In the genomic region with DNA sequence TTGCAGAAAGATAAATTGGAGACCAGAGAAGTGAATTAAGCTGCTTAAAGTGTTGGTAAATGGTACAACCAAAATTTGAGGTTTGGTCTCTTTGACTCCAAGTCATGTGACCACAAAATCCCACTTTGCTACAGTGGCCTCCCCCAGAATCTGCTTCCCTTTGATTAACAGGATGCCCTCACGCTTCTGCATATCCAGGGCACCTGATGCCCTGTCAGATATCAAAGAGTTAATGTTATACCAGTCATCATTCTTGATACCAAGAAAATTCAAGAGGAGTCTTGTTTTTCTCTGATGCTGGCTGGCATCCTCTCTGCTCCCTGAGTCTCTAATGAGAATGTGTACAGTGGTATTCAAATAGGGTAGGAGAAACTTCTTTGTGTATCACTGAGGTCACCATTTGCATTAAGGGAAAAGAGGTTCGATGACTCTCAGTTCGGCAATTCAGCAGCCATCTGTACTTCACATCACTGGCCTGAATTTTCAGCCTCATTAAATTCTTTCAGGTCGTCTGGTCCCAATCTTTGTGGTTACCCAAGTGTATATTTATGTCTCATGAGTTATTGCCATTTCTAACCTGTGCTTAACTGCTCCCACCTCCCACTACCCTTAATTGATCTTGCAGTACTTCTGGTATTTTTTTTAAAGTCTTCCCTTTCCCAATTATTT, we compare ENCODE assay signal across 1 cellular context.
TF ChIP-seq lines count a peak whose summit lies in the region.

No MANE protein-coding gene starts in this region.

TF ChIP-seq in WTC11, 78 proteins besides CTCF, POLR2A, EP300 and RAD21 (continued from another document):
- TF ChIP-seq, protein P1, sequence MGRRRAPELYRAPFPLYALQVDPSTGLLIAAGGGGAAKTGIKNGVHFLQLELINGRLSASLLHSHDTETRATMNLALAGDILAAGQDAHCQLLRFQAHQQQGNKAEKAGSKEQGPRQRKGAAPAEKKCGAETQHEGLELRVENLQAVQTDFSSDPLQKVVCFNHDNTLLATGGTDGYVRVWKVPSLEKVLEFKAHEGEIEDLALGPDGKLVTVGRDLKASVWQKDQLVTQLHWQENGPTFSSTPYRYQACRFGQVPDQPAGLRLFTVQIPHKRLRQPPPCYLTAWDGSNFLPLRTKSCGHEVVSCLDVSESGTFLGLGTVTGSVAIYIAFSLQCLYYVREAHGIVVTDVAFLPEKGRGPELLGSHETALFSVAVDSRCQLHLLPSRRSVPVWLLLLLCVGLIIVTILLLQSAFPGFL (CRISPR knock-in tag; IDR thresholded peaks at IDR 0.05; ENCODE audit: borderline replicate concordance): no peak
- TF ChIP-seq ZNF263 (CRISPR knock-in tag; IDR thresholded peaks at IDR 0.05; ENCODE audit: low read depth) (no peak), MXD4 (CRISPR knock-in tag; IDR thresholded peaks at IDR 0.05; ENCODE audit: borderline replicate concordance) (no peak), CREM (CRISPR knock-in tag; IDR thresholded peaks at IDR 0.05) (no peak), RELA (CRISPR knock-in tag; IDR thresholded peaks at IDR 0.05; ENCODE audit: borderline replicate concordance) (no peak), SOX15 (CRISPR knock-in tag; IDR thresholded peaks at IDR 0.05) (no peak), MYBL2 (CRISPR knock-in tag; IDR thresholded peaks at IDR 0.05) (no peak), EMX1 (CRISPR knock-in tag; IDR thresholded peaks at IDR 0.05) (0 out of 2 replicates have a peak, but pooled peaks have one; percentile 66), ZNF138 (CRISPR knock-in tag; conservative IDR thresholded peaks at IDR 0.05) (no peak; the same call in 1 of the 2 replicates), ZNF423 (CRISPR knock-in tag; IDR thresholded peaks at IDR 0.05) (no peak), TCF7 (CRISPR knock-in tag; IDR thresholded peaks at IDR 0.05; ENCODE audit: low read depth) (no peak), ATF1 (CRISPR knock-in tag; IDR thresholded peaks at IDR 0.05) (no peak), ETV6 (CRISPR knock-in tag; IDR thresholded peaks at IDR 0.05) (no peak)
- TF ChIP-seq, protein P2, sequence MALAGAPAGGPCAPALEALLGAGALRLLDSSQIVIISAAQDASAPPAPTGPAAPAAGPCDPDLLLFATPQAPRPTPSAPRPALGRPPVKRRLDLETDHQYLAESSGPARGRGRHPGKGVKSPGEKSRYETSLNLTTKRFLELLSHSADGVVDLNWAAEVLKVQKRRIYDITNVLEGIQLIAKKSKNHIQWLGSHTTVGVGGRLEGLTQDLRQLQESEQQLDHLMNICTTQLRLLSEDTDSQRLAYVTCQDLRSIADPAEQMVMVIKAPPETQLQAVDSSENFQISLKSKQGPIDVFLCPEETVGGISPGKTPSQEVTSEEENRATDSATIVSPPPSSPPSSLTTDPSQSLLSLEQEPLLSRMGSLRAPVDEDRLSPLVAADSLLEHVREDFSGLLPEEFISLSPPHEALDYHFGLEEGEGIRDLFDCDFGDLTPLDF (CRISPR knock-in tag; IDR thresholded peaks at IDR 0.05): no peak
- TF ChIP-seq, protein P3, sequence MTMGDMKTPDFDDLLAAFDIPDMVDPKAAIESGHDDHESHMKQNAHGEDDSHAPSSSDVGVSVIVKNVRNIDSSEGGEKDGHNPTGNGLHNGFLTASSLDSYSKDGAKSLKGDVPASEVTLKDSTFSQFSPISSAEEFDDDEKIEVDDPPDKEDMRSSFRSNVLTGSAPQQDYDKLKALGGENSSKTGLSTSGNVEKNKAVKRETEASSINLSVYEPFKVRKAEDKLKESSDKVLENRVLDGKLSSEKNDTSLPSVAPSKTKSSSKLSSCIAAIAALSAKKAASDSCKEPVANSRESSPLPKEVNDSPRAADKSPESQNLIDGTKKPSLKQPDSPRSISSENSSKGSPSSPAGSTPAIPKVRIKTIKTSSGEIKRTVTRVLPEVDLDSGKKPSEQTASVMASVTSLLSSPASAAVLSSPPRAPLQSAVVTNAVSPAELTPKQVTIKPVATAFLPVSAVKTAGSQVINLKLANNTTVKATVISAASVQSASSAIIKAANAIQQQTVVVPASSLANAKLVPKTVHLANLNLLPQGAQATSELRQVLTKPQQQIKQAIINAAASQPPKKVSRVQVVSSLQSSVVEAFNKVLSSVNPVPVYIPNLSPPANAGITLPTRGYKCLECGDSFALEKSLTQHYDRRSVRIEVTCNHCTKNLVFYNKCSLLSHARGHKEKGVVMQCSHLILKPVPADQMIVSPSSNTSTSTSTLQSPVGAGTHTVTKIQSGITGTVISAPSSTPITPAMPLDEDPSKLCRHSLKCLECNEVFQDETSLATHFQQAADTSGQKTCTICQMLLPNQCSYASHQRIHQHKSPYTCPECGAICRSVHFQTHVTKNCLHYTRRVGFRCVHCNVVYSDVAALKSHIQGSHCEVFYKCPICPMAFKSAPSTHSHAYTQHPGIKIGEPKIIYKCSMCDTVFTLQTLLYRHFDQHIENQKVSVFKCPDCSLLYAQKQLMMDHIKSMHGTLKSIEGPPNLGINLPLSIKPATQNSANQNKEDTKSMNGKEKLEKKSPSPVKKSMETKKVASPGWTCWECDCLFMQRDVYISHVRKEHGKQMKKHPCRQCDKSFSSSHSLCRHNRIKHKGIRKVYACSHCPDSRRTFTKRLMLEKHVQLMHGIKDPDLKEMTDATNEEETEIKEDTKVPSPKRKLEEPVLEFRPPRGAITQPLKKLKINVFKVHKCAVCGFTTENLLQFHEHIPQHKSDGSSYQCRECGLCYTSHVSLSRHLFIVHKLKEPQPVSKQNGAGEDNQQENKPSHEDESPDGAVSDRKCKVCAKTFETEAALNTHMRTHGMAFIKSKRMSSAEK (CRISPR knock-in tag; IDR thresholded peaks at IDR 0.05; ENCODE audit: borderline replicate concordance): peak; percentile 71; the same call in 1 of the 2 replicates
- TF ChIP-seq, protein P4, sequence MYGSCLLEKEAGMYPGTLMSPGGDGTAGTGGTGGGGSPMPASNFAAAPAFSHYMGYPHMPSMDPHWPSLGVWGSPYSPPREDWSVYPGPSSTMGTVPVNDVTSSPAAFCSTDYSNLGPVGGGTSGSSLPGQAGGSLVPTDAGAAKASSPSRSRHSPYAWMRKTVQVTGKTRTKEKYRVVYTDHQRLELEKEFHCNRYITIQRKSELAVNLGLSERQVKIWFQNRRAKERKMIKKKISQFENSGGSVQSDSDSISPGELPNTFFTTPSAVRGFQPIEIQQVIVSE (CRISPR knock-in tag; IDR thresholded peaks at IDR 0.05; ENCODE audit: borderline replicate concordance): no peak
- TF ChIP-seq, protein P5, sequence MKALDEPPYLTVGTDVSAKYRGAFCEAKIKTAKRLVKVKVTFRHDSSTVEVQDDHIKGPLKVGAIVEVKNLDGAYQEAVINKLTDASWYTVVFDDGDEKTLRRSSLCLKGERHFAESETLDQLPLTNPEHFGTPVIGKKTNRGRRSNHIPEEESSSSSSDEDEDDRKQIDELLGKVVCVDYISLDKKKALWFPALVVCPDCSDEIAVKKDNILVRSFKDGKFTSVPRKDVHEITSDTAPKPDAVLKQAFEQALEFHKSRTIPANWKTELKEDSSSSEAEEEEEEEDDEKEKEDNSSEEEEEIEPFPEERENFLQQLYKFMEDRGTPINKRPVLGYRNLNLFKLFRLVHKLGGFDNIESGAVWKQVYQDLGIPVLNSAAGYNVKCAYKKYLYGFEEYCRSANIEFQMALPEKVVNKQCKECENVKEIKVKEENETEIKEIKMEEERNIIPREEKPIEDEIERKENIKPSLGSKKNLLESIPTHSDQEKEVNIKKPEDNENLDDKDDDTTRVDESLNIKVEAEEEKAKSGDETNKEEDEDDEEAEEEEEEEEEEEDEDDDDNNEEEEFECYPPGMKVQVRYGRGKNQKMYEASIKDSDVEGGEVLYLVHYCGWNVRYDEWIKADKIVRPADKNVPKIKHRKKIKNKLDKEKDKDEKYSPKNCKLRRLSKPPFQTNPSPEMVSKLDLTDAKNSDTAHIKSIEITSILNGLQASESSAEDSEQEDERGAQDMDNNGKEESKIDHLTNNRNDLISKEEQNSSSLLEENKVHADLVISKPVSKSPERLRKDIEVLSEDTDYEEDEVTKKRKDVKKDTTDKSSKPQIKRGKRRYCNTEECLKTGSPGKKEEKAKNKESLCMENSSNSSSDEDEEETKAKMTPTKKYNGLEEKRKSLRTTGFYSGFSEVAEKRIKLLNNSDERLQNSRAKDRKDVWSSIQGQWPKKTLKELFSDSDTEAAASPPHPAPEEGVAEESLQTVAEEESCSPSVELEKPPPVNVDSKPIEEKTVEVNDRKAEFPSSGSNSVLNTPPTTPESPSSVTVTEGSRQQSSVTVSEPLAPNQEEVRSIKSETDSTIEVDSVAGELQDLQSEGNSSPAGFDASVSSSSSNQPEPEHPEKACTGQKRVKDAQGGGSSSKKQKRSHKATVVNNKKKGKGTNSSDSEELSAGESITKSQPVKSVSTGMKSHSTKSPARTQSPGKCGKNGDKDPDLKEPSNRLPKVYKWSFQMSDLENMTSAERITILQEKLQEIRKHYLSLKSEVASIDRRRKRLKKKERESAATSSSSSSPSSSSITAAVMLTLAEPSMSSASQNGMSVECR (CRISPR knock-in tag; IDR thresholded peaks at IDR 0.05; ENCODE audit: borderline replicate concordance): no peak
- TF ChIP-seq, protein P6, sequence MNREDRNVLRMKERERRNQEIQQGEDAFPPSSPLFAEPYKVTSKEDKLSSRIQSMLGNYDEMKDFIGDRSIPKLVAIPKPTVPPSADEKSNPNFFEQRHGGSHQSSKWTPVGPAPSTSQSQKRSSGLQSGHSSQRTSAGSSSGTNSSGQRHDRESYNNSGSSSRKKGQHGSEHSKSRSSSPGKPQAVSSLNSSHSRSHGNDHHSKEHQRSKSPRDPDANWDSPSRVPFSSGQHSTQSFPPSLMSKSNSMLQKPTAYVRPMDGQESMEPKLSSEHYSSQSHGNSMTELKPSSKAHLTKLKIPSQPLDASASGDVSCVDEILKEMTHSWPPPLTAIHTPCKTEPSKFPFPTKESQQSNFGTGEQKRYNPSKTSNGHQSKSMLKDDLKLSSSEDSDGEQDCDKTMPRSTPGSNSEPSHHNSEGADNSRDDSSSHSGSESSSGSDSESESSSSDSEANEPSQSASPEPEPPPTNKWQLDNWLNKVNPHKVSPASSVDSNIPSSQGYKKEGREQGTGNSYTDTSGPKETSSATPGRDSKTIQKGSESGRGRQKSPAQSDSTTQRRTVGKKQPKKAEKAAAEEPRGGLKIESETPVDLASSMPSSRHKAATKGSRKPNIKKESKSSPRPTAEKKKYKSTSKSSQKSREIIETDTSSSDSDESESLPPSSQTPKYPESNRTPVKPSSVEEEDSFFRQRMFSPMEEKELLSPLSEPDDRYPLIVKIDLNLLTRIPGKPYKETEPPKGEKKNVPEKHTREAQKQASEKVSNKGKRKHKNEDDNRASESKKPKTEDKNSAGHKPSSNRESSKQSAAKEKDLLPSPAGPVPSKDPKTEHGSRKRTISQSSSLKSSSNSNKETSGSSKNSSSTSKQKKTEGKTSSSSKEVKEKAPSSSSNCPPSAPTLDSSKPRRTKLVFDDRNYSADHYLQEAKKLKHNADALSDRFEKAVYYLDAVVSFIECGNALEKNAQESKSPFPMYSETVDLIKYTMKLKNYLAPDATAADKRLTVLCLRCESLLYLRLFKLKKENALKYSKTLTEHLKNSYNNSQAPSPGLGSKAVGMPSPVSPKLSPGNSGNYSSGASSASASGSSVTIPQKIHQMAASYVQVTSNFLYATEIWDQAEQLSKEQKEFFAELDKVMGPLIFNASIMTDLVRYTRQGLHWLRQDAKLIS (CRISPR knock-in tag; IDR thresholded peaks at IDR 0.05; ENCODE audit: borderline replicate concordance): no peak; the same call in 1 of the 2 replicates
TF ChIP-seq in WTC11: peak in this region for 15.
